ENCODE assay signal across 12 cellular contexts in the genomic region with DNA sequence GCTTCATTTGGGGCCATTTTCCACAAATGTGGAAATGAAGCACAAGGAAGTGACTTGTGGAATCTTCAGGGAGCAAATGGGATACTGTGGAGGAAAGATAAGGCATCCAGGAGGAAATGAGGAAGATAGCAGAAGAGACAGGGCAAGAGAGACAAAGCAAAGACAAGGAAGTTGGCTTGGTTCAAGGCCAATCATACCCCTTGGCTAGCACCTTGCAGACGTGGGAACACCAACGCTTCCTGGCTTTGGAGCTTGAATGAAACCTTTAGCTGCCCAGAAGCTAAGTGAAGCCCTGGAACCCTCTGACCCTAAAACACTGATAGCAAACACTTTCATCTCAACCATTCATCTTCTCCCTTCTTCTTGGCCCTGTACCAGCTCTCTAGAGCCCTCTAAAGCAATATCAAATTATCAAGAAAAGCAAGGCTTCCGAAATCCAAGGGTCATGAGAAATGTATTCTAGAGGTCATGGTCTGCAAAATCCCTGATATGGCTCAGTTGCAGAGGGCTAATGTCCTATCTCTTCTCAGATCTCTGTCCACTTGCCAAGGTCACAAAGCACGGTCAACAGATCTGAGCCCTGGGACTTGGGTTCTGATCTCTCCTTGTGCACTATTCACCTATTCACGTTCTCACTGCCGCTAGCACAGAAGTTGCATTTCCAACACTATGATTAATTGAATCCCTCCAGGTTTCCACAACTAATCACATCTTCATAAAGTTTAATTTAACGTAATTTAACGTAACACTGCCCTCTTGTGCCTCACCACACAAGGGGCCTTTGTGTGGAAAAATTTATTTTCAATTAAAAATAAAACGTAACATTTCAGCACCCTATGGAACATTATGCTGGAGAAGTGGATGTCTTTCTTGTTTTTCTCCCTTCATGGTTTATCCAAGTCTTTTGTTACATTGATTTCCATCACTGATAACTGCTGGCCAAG.
DNase-seq lines count a peak whose midpoint lies in the region; ATAC-seq and TF ChIP-seq lines count a peak whose summit lies in the region.
"Had no signal": no experiment of that assay in that cellular context is flagged by ENCODE, and none has a peak within 500 bp of the region (broad histone marks: within the 10 kb centered on the region; RNA-seq: fewer than 3 reads in every experiment).

No MANE protein-coding gene starts in this region.

- no peak overlapping the region for H3K56ac ChIP-seq in mesendoderm (ENCODE audit: low read length)

- H3K18ac ChIP-seq in mesendoderm (ENCODE audit: low read length), result no peak overlapping the region

- H3K4ac ChIP-seq in mesendoderm (ENCODE audit: low read depth, low read length), result no peak overlapping the region

- DNase-seq in LNCaP clone FGC (ENCODE audit: low read depth) (no peak), dermis blood vessel endothelial cell (peak; percentile 67), mesendoderm (peak; percentile 55), UCSD-AML1 (lab: John Stamatoyannopoulos, UW; ENCODE audit: unreplicated experiment) (no peak), DMS153 treated with DMSO at 0.1 percent for 48 hours (lab: John Stamatoyannopoulos, UW; ENCODE audit: unreplicated experiment) (no peak)
- DNase-seq: activated naive CD8-positive, alpha-beta T cell treated with anti-CD3 and anti-CD28 coated beads, Interleukin-2, amount 10 ng/mL, durations not matched to agents 7 days and 5 days; NCI-H526 treated with DMSO at 0.1 percent for 48 hours had no signal

- no peak overlapping the region for H3K4me3 ChIP-seq in LNCaP clone FGC (ENCODE audit: low read depth, low read length)
- H3K4me3 ChIP-seq in mesendoderm (ENCODE audit: low read length), result no peak overlapping the region
- H3K4me3 ChIP-seq: BLaER1 treated with 17β-estradiol and CSF1 and Interleukin-3, amounts not matched to agents 10 nM and 100 nM had no signal

- no peak overlapping the region for H2AK5ac ChIP-seq in mesendoderm (ENCODE audit: low read length)

- no peak overlapping the region for H4K8ac ChIP-seq in mesendoderm (ENCODE audit: low read depth, low read length)

- H3K27ac ChIP-seq in 22Rv1, result no peak overlapping the region
- no peak overlapping the region for H3K27ac ChIP-seq in mesendoderm (ENCODE audit: low read depth, low read length)
- H3K27ac ChIP-seq: BLaER1 treated with 17β-estradiol and CSF1 and Interleukin-3, amounts not matched to agents 10 nM and 100 nM had no signal

- H2BK120ac ChIP-seq in mesendoderm (ENCODE audit: low read depth, low read length), result no peak overlapping the region

- ATAC-seq in HG03139 (IDR thresholded peaks at IDR 0.05; ENCODE audit: unreplicated experiment) (no peak), HG03280 (IDR thresholded peaks at IDR 0.05; ENCODE audit: unreplicated experiment) (no peak)
- ATAC-seq: WTC11 had no signal

- no peak overlapping the region for H4K5ac ChIP-seq in mesendoderm (ENCODE audit: low read length)

- H3K4me2 ChIP-seq in mesendoderm (ENCODE audit: low read length), result no peak overlapping the region
- H3K4me2 ChIP-seq: BLaER1 treated with 17β-estradiol and CSF1 and Interleukin-3, amounts not matched to agents 10 nM and 100 nM had no signal

- no peak overlapping the region for H3K9ac ChIP-seq in mesendoderm (ENCODE audit: low read length)
- H3K9ac ChIP-seq: BLaER1 treated with 17β-estradiol and CSF1 and Interleukin-3, amounts not matched to agents 10 nM and 100 nM had no signal

- TF ChIP-seq CTCF in 22Rv1 (IDR thresholded peaks at IDR 0.05) (0 out of 2 replicates have a peak, but pooled peaks have one; percentile 12), LNCaP clone FGC (IDR thresholded peaks at IDR 0.05; ENCODE audit: control insufficient read depth, extremely low read depth, insufficient read depth) (peak; percentile 42)

- H3K27me3 ChIP-seq in mesendoderm (ENCODE audit: insufficient read depth, low read length, poor library complexity), result no peaks in the 10 kb centered on the region
- H3K27me3 ChIP-seq: BLaER1 treated with 17β-estradiol and CSF1 and Interleukin-3, amounts not matched to agents 10 nM and 100 nM had no signal

- H3K79me1 ChIP-seq in mesendoderm (ENCODE audit: low read length), result no peaks in the 10 kb centered on the region

- no peaks in the 10 kb centered on the region for H3K79me2 ChIP-seq in mesendoderm (ENCODE audit: control insufficient read depth, insufficient read depth, low read length)

- no peak overlapping the region for H3K23ac ChIP-seq in mesendoderm (ENCODE audit: low read length)

- H3K4me1 ChIP-seq in mesendoderm (ENCODE audit: control insufficient read depth, low read depth, low read length), result peaks cover 2% of the 10 kb centered on the region
- H3K4me1 ChIP-seq: BLaER1 treated with 17β-estradiol and CSF1 and Interleukin-3, amounts not matched to agents 10 nM and 100 nM had no signal

- no peak overlapping the region for H2BK15ac ChIP-seq in mesendoderm (replicated peaks; ENCODE audit: low read depth)

- no peaks in the 10 kb centered on the region for H3K36me3 ChIP-seq in mesendoderm (ENCODE audit: control insufficient read depth, insufficient read depth, low read length)
- H3K36me3 ChIP-seq: BLaER1 treated with 17β-estradiol and CSF1 and Interleukin-3, amounts not matched to agents 10 nM and 100 nM had no signal

- peak overlapping the region; percentile 22 for H2BK5ac ChIP-seq in mesendoderm (ENCODE audit: low read length)

- no CpG with 5 or more reads among the region's 9 CpGs for WGBS in mesendoderm (ENCODE audit: extremely low coverage, insufficient coverage, low lambda C conversion rate)

Comparison
In these comparisons a context has a peak if more than half of its experiments do, and no peak if none do; other contexts are left out.
1. DNase-seq: peak in dermis blood vessel endothelial cell (single experiment) and mesendoderm (single experiment); none in LNCaP clone FGC (single experiment), UCSD-AML1 (single experiment) and DMS153 treated with DMSO at 0.1 percent for 48 hours (single experiment).